Comparison of ENCODE assay signal across 8 cellular contexts in the genomic region with DNA sequence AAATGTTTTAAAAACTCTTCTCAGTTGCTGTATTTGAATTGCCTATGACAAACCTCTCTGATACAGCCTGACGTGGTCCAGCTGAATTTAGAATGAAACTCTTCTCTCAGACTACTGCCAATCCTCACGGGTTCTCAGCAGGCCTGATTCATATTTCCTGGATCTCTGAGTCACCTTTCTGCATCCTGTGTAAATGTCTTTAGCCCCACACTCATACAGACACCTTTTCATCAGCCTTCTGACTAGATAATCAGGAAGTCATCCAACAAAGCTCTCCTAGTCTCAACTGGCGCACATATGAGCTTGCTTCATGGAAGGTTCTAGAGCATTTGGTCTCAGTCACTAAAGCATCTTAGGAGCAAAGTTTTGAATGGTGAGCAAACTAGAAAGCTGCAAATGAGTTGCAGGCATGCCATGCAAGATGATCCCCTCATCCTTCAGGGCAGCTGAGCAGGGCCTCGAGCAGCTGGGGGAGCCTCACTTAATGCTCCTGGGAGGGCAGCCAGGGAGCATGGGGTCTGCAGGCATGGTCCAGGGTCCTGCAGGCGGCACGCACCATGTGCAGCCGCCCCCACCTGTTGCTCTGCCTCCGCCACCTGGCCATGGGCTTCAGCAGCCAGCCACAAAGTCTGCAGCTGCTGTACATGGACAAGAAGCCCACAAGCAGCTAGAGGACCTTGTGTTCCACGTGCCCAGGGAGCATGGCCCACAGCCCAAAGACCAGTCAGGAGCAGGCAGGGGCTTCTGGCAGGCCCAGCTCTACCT.
DNase-seq lines count a peak whose midpoint lies in the region; ATAC-seq and TF ChIP-seq lines count a peak whose summit lies in the region.

No MANE protein-coding gene starts in this region.

- no peaks in the 10 kb centered on the region for H3K4me1 ChIP-seq in CD8-positive, alpha-beta T cell (ENCODE audit: insufficient read depth, low read length)
- peaks cover 18% of the 10 kb centered on the region for H3K4me1 ChIP-seq in vagina

- no peaks in the 10 kb centered on the region for H3K36me3 ChIP-seq in CD8-positive, alpha-beta T cell (ENCODE audit: insufficient read depth, low read length)
- H3K36me3 ChIP-seq in vagina, result no peaks in the 10 kb centered on the region

- no peaks in the 10 kb centered on the region for H3K27me3 Mint-ChIP-seq in CD8-positive, alpha-beta T cell (ENCODE audit: low read depth)
- H3K27me3 Mint-ChIP-seq in activated naive CD4-positive, alpha-beta T cell treated with anti-CD3 and anti-CD28 coated beads, Interleukin-2, amount 10 ng/mL, durations not matched to agents 7 days and 5 days, result no peaks in the 10 kb centered on the region
- H3K27me3 Mint-ChIP-seq in natural killer cell (ENCODE audit: low read depth in 2 of 2), result no peaks in the 10 kb centered on the region

- no peak overlapping the region for H3K4me3 Mint-ChIP-seq in CD8-positive, alpha-beta T cell
- no peak overlapping the region for H3K4me3 Mint-ChIP-seq in activated naive CD4-positive, alpha-beta T cell treated with anti-CD3 and anti-CD28 coated beads, Interleukin-2, amount 10 ng/mL, durations not matched to agents 7 days and 5 days
- H3K4me3 Mint-ChIP-seq in natural killer cell, result no peak overlapping the region

- POLR2A ChIA-PET in CD8-positive, alpha-beta T cell (lab: Charles Lee), result interaction anchor here (1.0 kb wide), 1 partner anchor 76 kb away, joined by 4 read pairs; no protein-coding TSS in a partner anchor

- no peak overlapping the region for H3K4me3 ChIP-seq in CD8-positive, alpha-beta T cell (ENCODE audit: low read depth, low read length)
- no peak overlapping the region for H3K4me3 ChIP-seq in vagina

- TF ChIP-seq RAD21 in Ishikawa (IDR thresholded peaks at IDR 0.05; ENCODE audit: low read depth), result no peak

- peaks cover 4% of the 10 kb centered on the region for H3K4me1 Mint-ChIP-seq in CD8-positive, alpha-beta T cell (ENCODE audit: low read depth)
- H3K4me1 Mint-ChIP-seq in activated naive CD4-positive, alpha-beta T cell treated with anti-CD3 and anti-CD28 coated beads, Interleukin-2, amount 10 ng/mL, durations not matched to agents 7 days and 5 days, result peaks cover 21% of the 10 kb centered on the region
- H3K4me1 Mint-ChIP-seq in natural killer cell, result peaks cover 6 to 7% of the 10 kb centered on the region in 2 donors

- TF ChIP-seq POLR2A in vagina (IDR thresholded peaks at IDR 0.05), result no peak

- no peaks in the 10 kb centered on the region for H3K27me3 ChIP-seq in CD8-positive, alpha-beta T cell (ENCODE audit: insufficient read depth, low read length)
- H3K27me3 ChIP-seq in vagina, result no peaks in the 10 kb centered on the region

- no peaks in the 10 kb centered on the region for H3K9me3 Mint-ChIP-seq in CD8-positive, alpha-beta T cell
- H3K9me3 Mint-ChIP-seq in activated naive CD4-positive, alpha-beta T cell treated with anti-CD3 and anti-CD28 coated beads, Interleukin-2, amount 10 ng/mL, durations not matched to agents 7 days and 5 days, result no peaks in the 10 kb centered on the region
- no peaks in the 10 kb centered on the region for H3K9me3 Mint-ChIP-seq in natural killer cell

- intact Hi-C loops in CD8-positive, alpha-beta T cell (cut with DNase I, micrococcal nuclease), result no loop called here
- intact Hi-C loops in natural killer cell (cut with micrococcal nuclease), result no loop called here
- intact Hi-C loops in vagina (cut with DNase I), result no loop called here

- peak in 3 of 7 experiments; percentile 13 to 30 (median 17) for DNase-seq in CD8-positive, alpha-beta T cell
- DNase-seq in activated naive CD4-positive, alpha-beta T cell treated with anti-CD3 and anti-CD28 coated beads, Interleukin-2, amount 10 ng/mL, durations not matched to agents 7 days and 5 days, result peak; percentile 41
- DNase-seq in natural killer cell (no peak), NCI-H2107 treated with DMSO at 0.1 percent for 48 hours (lab: John Stamatoyannopoulos, UW; ENCODE audit: unreplicated experiment) (no peak), GM13976 (ENCODE audit: low spot score) (no peak), NCI-H510A (lab: John Stamatoyannopoulos, UW) (no peak), vagina (ENCODE audit: extremely low spot score in 2 of 2) (no peak)

- CTCF ChIA-PET in CD8-positive, alpha-beta T cell (lab: Charles Lee), result interaction anchor here (1.2 to 2.2 kb wide), 2 partner anchors 9 to 24 kb away, joined by 3 to 8 read pairs; no protein-coding TSS in a partner anchor
- CTCF ChIA-PET in activated naive CD4-positive, alpha-beta T cell treated with anti-CD3 and anti-CD28 coated beads, Interleukin-2, amount 10 ng/mL, durations not matched to agents 7 days and 5 days (lab: Charles Lee), result interaction anchor here (1.0 to 1.4 kb wide), 3 partner anchors 24 to 63 kb away, joined by 3 to 7 read pairs (median 3); no protein-coding TSS in a partner anchor

- H3K36me3 Mint-ChIP-seq in CD8-positive, alpha-beta T cell, result no peaks in the 10 kb centered on the region
- no peaks in the 10 kb centered on the region for H3K36me3 Mint-ChIP-seq in activated naive CD4-positive, alpha-beta T cell treated with anti-CD3 and anti-CD28 coated beads, Interleukin-2, amount 10 ng/mL, durations not matched to agents 7 days and 5 days
- no peaks in the 10 kb centered on the region for H3K36me3 Mint-ChIP-seq in natural killer cell

- H3K9me3 ChIP-seq in CD8-positive, alpha-beta T cell (ENCODE audit: low read length), result no peaks in the 10 kb centered on the region
- no peaks in the 10 kb centered on the region for H3K9me3 ChIP-seq in vagina

- H3K27ac Mint-ChIP-seq in CD8-positive, alpha-beta T cell, result peak overlapping the region; percentile 78
- H3K27ac Mint-ChIP-seq in activated naive CD4-positive, alpha-beta T cell treated with anti-CD3 and anti-CD28 coated beads, Interleukin-2, amount 10 ng/mL, durations not matched to agents 7 days and 5 days, result peak overlapping the region; percentile 77
- peak overlapping the region in 1 of 2 donors; percentile 60 for H3K27ac Mint-ChIP-seq in natural killer cell

- TF ChIP-seq CTCF in CD8-positive, alpha-beta T cell (IDR thresholded peaks at IDR 0.05), result no peak
- TF ChIP-seq CTCF in natural killer cell (IDR thresholded peaks at IDR 0.05), result no peak
- no peak for TF ChIP-seq CTCF in GM13976 (IDR thresholded peaks at IDR 0.05; ENCODE audit: borderline replicate concordance, control extremely low read depth, extremely low read depth, insufficient read depth, missing control alignments)
- no peak for TF ChIP-seq CTCF in vagina (IDR thresholded peaks at IDR 0.05)

- ATAC-seq in CD8-positive, alpha-beta T cell, result peak; percentile 94
- ATAC-seq in natural killer cell, result peak; percentile 58 to 90 (median 66)

- H3K27ac ChIP-seq in CD8-positive, alpha-beta T cell (ENCODE audit: low read depth, low read length), result no peak overlapping the region
- H3K27ac ChIP-seq in vagina, result no peak overlapping the region

- in situ Hi-C loops in GM13976 (cut with MboI; ENCODE audit: low sequenced_read_pairs, unreplicated experiment), result no loop called here

- TF ChIP-seq EP300 in Ishikawa (IDR thresholded peaks at IDR 0.05; ENCODE audit: borderline replicate concordance), result no peak

TF ChIP-seq in Ishikawa, 13 proteins besides CTCF, POLR2A, EP300 and RAD21:
- TF ChIP-seq, protein P1, sequence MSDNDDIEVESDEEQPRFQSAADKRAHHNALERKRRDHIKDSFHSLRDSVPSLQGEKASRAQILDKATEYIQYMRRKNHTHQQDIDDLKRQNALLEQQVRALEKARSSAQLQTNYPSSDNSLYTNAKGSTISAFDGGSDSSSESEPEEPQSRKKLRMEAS (IDR thresholded peaks at IDR 0.05), result 0 out of 2 replicates have a peak, but pooled peaks have one; percentile 5
- no peak for TF ChIP-seq TCF12 (IDR thresholded peaks at IDR 0.05; ENCODE audit: low read depth)
- TF ChIP-seq TEAD4 (IDR thresholded peaks at IDR 0.05), result no peak
- TF ChIP-seq CREB1 (IDR thresholded peaks at IDR 0.05; ENCODE audit: low read depth), result no peak
- no peak for TF ChIP-seq TAF1 (IDR thresholded peaks at IDR 0.05; ENCODE audit: low read depth)
- TF ChIP-seq, protein P2, sequence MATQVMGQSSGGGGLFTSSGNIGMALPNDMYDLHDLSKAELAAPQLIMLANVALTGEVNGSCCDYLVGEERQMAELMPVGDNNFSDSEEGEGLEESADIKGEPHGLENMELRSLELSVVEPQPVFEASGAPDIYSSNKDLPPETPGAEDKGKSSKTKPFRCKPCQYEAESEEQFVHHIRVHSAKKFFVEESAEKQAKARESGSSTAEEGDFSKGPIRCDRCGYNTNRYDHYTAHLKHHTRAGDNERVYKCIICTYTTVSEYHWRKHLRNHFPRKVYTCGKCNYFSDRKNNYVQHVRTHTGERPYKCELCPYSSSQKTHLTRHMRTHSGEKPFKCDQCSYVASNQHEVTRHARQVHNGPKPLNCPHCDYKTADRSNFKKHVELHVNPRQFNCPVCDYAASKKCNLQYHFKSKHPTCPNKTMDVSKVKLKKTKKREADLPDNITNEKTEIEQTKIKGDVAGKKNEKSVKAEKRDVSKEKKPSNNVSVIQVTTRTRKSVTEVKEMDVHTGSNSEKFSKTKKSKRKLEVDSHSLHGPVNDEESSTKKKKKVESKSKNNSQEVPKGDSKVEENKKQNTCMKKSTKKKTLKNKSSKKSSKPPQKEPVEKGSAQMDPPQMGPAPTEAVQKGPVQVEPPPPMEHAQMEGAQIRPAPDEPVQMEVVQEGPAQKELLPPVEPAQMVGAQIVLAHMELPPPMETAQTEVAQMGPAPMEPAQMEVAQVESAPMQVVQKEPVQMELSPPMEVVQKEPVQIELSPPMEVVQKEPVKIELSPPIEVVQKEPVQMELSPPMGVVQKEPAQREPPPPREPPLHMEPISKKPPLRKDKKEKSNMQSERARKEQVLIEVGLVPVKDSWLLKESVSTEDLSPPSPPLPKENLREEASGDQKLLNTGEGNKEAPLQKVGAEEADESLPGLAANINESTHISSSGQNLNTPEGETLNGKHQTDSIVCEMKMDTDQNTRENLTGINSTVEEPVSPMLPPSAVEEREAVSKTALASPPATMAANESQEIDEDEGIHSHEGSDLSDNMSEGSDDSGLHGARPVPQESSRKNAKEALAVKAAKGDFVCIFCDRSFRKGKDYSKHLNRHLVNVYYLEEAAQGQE (IDR thresholded peaks at IDR 0.05; ENCODE audit: low read depth), result no peak
